ENCODE assay signal across 8 cellular contexts in genomic region chr2:6352906-6353515, GRCh38.
DNase-seq lines count a peak whose midpoint lies in the region; ATAC-seq and TF ChIP-seq lines count a peak whose summit lies in the region.

No MANE protein-coding gene starts in this region.

- H3K9ac ChIP-seq in SK-N-MC (ENCODE audit: insufficient read length), result no peak overlapping the region

- H3K4me1 ChIP-seq in upper lobe of right lung, result no peaks in the 10 kb centered on the region

- H3K4me3 ChIP-seq in SK-N-MC, result no peak overlapping the region
- no peak overlapping the region for H3K4me3 ChIP-seq in upper lobe of right lung

- ATAC-seq in upper lobe of right lung (peak; percentile 92), GM18873 (IDR thresholded peaks at IDR 0.05; ENCODE audit: low FRiP score, unreplicated experiment) (no peak), GM21528 (IDR thresholded peaks at IDR 0.05; ENCODE audit: low FRiP score, unreplicated experiment) (no peak)

- H3K9me3 ChIP-seq in SK-N-MC (ENCODE audit: low read depth, low read length) (no peaks in the 10 kb centered on the region), upper lobe of right lung (no peaks in the 10 kb centered on the region)

- H3K27ac ChIP-seq in SK-N-MC (no peak overlapping the region), upper lobe of right lung (no peak overlapping the region)

- intact Hi-C loops in upper lobe of right lung (cut with DNase I), result loop anchor here (10.0 kb wide), 1 partner anchor 422 kb away; no protein-coding TSS in a partner anchor

- DNase-seq in stimulated activated CD4-positive, alpha-beta T cell treated with anti-CD3 and anti-CD28 coated beads, Interleukin-15, amount 100 ng/mL, for 24 hours, result peak; percentile 2
- no peak for DNase-seq in stimulated activated CD4-positive, alpha-beta T cell treated with anti-CD3 and anti-CD28 coated beads, Interleukin-1b, Interleukin-23, amount 100 ng/mL, for 48 hours
- DNase-seq in SK-N-MC (ENCODE audit: low read depth, low spot score) (peak; percentile 6), iPS-NIHi11 (ENCODE audit: low spot score) (peak; percentile 79), upper lobe of right lung (peak; percentile 76), cerebellar nuclear complex (lab: John Stamatoyannopoulos, UW) (no peak)

- H3K36me3 ChIP-seq in SK-N-MC (ENCODE audit: insufficient read depth, low read length) (no peaks in the 10 kb centered on the region), upper lobe of right lung (no peaks in the 10 kb centered on the region)

- H3K27me3 ChIP-seq in upper lobe of right lung, result no peaks in the 10 kb centered on the region

- peak; percentile 63 for TF ChIP-seq CTCF in upper lobe of right lung (IDR thresholded peaks at IDR 0.05)

Comparison
In these comparisons a context has a peak if more than half of its experiments do, and no peak if none do; other contexts are left out.
1. DNase-seq: peak in stimulated activated CD4-positive, alpha-beta T cell treated with anti-CD3 and anti-CD28 coated beads, Interleukin-15, amount 100 ng/mL, for 24 hours (single experiment), SK-N-MC (single experiment), iPS-NIHi11 (single experiment) and upper lobe of right lung (single experiment); none in stimulated activated CD4-positive, alpha-beta T cell treated with anti-CD3 and anti-CD28 coated beads, Interleukin-1b, Interleukin-23, amount 100 ng/mL, for 48 hours (single experiment) and cerebellar nuclear complex (0 of 2).